In genomic region chr15:42498212-42499038, GRCh38 we compare ENCODE assay signal across 7 cellular contexts. TPM values are rescaled to one million over a fixed set of nuclear protein-coding genes. Genes with fewer than 3 reads are reported as not detected.
A peak's percentile ranks its signal among the peaks of the same experiment; 100 is the strongest.
DNase-seq lines count a peak whose midpoint lies in the region; ATAC-seq and TF ChIP-seq lines count a peak whose summit lies in the region.
"Had no signal": no experiment of that assay in that cellular context is flagged by ENCODE, and none has a peak within 500 bp of the region (broad histone marks: within the 10 kb centered on the region; RNA-seq: fewer than 3 reads in every experiment).

No MANE protein-coding gene starts in this region.

- peak overlapping the region; percentile 36; the same call in 1 of the 2 replicates for H3K27ac ChIP-seq in Karpas-422 (ENCODE audit: low read length)
- peak overlapping the region; percentile 51 for H3K27ac ChIP-seq in brain microvascular endothelial cell
- H3K27ac ChIP-seq in skeletal muscle tissue (ENCODE audit: low read depth, low read length): peak overlapping the region; percentile 11

- H3K27me3 Mint-ChIP-seq in CD14-positive monocyte (ENCODE audit: low read depth in 3 of 3): peaks cover 0 to 4% (median 0%) of the 10 kb centered on the region in 3 donors

- H3K36me3 Mint-ChIP-seq in CD14-positive monocyte: peaks cover 8 to 21% of the 10 kb centered on the region in 2 donors

- peak overlapping the region; percentile 20 for H3K4me2 ChIP-seq in Karpas-422 (ENCODE audit: low read depth, low read length, poor library complexity, severe bottlenecking)

- no peaks in the 10 kb centered on the region for H3K27me3 ChIP-seq in Karpas-422 (ENCODE audit: low read length)
- H3K27me3 ChIP-seq in brain microvascular endothelial cell (replicated peaks): no peaks in the 10 kb centered on the region
- H3K27me3 ChIP-seq in skeletal muscle tissue (ENCODE audit: control insufficient read depth in 3 of 3, insufficient read depth in 3 of 3, low read length in 3 of 3): no peaks in the 10 kb centered on the region

- H3K4me3 ChIP-seq in Karpas-422 (ENCODE audit: low read length) (no peak overlapping the region), brain microvascular endothelial cell (ENCODE audit: low read depth, low read length) (no peak overlapping the region), skeletal muscle tissue (ENCODE audit: low read length in 3 of 3) (no peak overlapping the region)

- H2AFZ ChIP-seq in Karpas-422 (ENCODE audit: low read length): no peak overlapping the region

- TF ChIP-seq CTCF in brain microvascular endothelial cell (IDR thresholded peaks at IDR 0.05; ENCODE audit: low read depth, low read length, missing control alignments) (no peak), CD14-positive monocyte (IDR thresholded peaks at IDR 0.05) (no peak)

- no peak for DNase-seq in Karpas-422
- DNase-seq in brain microvascular endothelial cell: no peak
- no peak for DNase-seq in CD14-positive monocyte (ENCODE audit: low spot score)
- DNase-seq in hepatic stellate cell (ENCODE audit: low spot score): no peak
- DNase-seq: NCI-H2107 had no signal

- in situ Hi-C loops in brain microvascular endothelial cell (cut with HindIII; ENCODE audit: low pct_ligation_motif_present, low sequenced_read_pairs): no loop called here

- H3K4me1 ChIP-seq in Karpas-422 (ENCODE audit: low read length) (peaks cover 58% of the 10 kb centered on the region), skeletal muscle tissue (ENCODE audit: control insufficient read depth in 3 of 3, insufficient read depth in 3 of 3, low read length in 3 of 3) (peaks cover 18 to 24% (median 22%) of the 10 kb centered on the region in 3 donors)

- H4K20me1 ChIP-seq in Karpas-422 (ENCODE audit: insufficient read depth, low read depth, low read length): no peaks in the 10 kb centered on the region

- peaks cover 73% of the 10 kb centered on the region for H3K4me1 Mint-ChIP-seq in CD14-positive monocyte

- ATAC-seq in HG02973 (IDR thresholded peaks at IDR 0.05; ENCODE audit: unreplicated experiment): no peak

- H3K27ac Mint-ChIP-seq in CD14-positive monocyte: peak overlapping the region in 2 of 7 donors; percentile 46 to 77

- H3K9me3 ChIP-seq in Karpas-422 (ENCODE audit: low read length) (no peaks in the 10 kb centered on the region), skeletal muscle tissue (ENCODE audit: control insufficient read depth in 3 of 3, low read length in 3 of 3) (no peaks in the 10 kb centered on the region)

- peaks cover 78% of the 10 kb centered on the region for H3K79me2 ChIP-seq in Karpas-422 (ENCODE audit: low read length)

- no peaks in the 10 kb centered on the region for H3K9me3 Mint-ChIP-seq in CD14-positive monocyte

- peak overlapping the region; percentile 8; the same call in 1 of the 2 replicates for H3K9ac ChIP-seq in Karpas-422 (ENCODE audit: low read length)
- H3K9ac ChIP-seq in skeletal muscle tissue (ENCODE audit: low read depth in 1 of 3, low read length in 3 of 3): no peak overlapping the region

- H3K36me3 ChIP-seq in Karpas-422 (ENCODE audit: insufficient read depth, low read length) (no peaks in the 10 kb centered on the region; the same call in 1 of the 2 replicates), brain microvascular endothelial cell (replicated peaks) (no peaks in the 10 kb centered on the region), skeletal muscle tissue (ENCODE audit: control insufficient read depth in 3 of 3, insufficient read depth in 3 of 3, low read length in 3 of 3) (no peaks in the 10 kb centered on the region)

- H3K9me2 ChIP-seq in Karpas-422 (replicated peaks; ENCODE audit: insufficient read depth, low read length): no peaks in the 10 kb centered on the region

- intact Hi-C loops in CD14-positive monocyte (cut with micrococcal nuclease): loop anchor here in 1 of 2 donors (10.0 kb wide), 1 partner anchor 426 kb away; the partner anchor contains the start of gene TTBK2

- H3K4me3 Mint-ChIP-seq in CD14-positive monocyte: no peak overlapping the region

RNA-seq across cellular contexts. Expression of gene SNAP23, which starts 3.0 kb away (rescaled TPM):
- total RNA-seq in Karpas-422 (2014; rRNA removed; shearing (Covaris generic); ENCODE audit: low replicate concordance): 115 and 137 TPM in 2 replicates
- total RNA-seq in skeletal muscle tissue: 50.6 TPM
- polyA plus RNA-seq in CD14-positive monocyte: 100 to 1,000 TPM; 187 to 198 TPM

RNA-seq across cellular contexts. Expression of gene ZNF106, which starts 7.5 kb away (rescaled TPM):
- total RNA-seq in Karpas-422 (2014; rRNA removed; shearing (Covaris generic); ENCODE audit: low replicate concordance): 109 and 144 TPM in 2 replicates
- total RNA-seq in skeletal muscle tissue: 274 TPM
- 100 to 1,000 TPM in 1 of 2 donors, 10 to 100 TPM in 1; 69.2 to 121 TPM for polyA plus RNA-seq in CD14-positive monocyte

RNA-seq across cellular contexts. Expression of gene LRRC57, which starts 50.2 kb away (rescaled TPM):
- 13.4 and 21.7 TPM in 2 replicates for total RNA-seq in Karpas-422 (2014; rRNA removed; shearing (Covaris generic); ENCODE audit: low replicate concordance)
- 8.9 TPM for total RNA-seq in skeletal muscle tissue
- 10 to 100 TPM in 1 of 2 donors, 1 to 10 TPM in 1; 7.8 to 11.2 TPM for polyA plus RNA-seq in CD14-positive monocyte

RNA-seq across cellular contexts. Expression of gene HAUS2, which starts 50.2 kb away (rescaled TPM):
- total RNA-seq in Karpas-422 (2014; rRNA removed; shearing (Covaris generic); ENCODE audit: low replicate concordance): 17.2 and 43.5 TPM in 2 replicates
- total RNA-seq in skeletal muscle tissue: 9.4 TPM
- polyA plus RNA-seq in CD14-positive monocyte: 10 to 100 TPM; 15.9 to 22.0 TPM
